10 cellular contexts compared by ENCODE assay signal in the genomic region with DNA sequence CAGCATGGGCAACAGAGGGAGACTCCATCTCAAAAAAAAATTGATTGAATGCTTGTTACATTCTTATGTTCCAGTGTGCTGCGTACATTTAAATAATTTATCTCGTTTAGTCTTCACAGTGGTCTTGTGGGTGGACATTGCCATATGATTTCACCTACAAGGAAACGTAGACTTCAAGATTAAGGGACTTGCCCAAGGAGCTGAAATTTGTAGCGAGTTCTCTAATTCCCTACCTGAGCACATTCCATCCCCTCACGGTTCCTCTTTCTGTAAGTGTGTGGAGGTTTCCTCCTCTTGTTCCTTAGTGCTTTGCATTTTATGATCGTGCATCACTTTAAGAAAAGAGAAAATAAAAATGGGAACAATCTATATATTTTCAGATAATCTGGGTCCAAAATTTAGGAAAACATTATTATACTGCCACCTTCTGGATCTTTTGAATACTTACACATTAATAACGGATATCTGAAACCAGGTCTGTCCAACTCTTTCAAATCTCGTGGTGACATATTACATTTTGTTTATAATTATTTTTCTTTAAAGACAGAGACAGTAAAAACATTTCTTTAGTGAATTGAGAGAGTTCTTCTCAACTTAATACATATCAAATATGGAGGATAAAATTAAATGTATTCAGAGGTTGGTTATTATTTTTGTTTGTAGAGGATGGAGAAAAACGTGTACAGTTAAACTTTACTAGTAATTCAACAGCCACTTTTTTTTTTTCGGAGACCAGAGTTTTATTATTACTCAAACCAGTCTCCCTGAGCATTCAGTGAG. TPM values are rescaled to one million over a fixed set of nuclear protein-coding genes. Genes with fewer than 3 reads are reported as not detected.
A peak's percentile ranks its signal among the peaks of the same experiment; 100 is the strongest.
DNase-seq lines count a peak whose midpoint lies in the region; ATAC-seq and TF ChIP-seq lines count a peak whose summit lies in the region.
"Had no signal": no experiment of that assay in that cellular context is flagged by ENCODE, and none has a peak within 500 bp of the region (broad histone marks: within the 10 kb centered on the region; RNA-seq: fewer than 3 reads in every experiment).

No MANE protein-coding gene starts in this region.

- no peak overlapping the region for H3K27ac ChIP-seq in SK-N-SH (ENCODE audit: low read depth in 2 of 2, low read length in 1 of 2)
- H3K27ac ChIP-seq in gastrocnemius medialis: no peak overlapping the region
- H3K27ac ChIP-seq: BLaER1 treated with 17β-estradiol and CSF1 and Interleukin-3, amounts not matched to agents 10 nM and 100 nM had no signal

- DNase-seq in DMS79 treated with DMSO at 0.1 percent for 48 hours (lab: John Stamatoyannopoulos, UW): peak; percentile 43
- DNase-seq in DMS79 (lab: John Stamatoyannopoulos, UW): no peak
- peak; percentile 50 for DNase-seq in LoVo (ENCODE audit: low spot score)
- peak; percentile 41 for DNase-seq in SK-N-SH
- peak; percentile 71 for DNase-seq in fibroblast of peridontal ligament (ENCODE audit: extremely low read depth)
- DNase-seq in gastrocnemius medialis: no peak
- DNase-seq in activated T-cell treated with anti-CD3 and anti-CD28 coated beads, Interleukin-2, amount 50 U/mL, for 48 hours: no peak

- no peak for TF ChIP-seq EP300 in SK-N-SH (IDR thresholded peaks at IDR 0.05; ENCODE audit: borderline replicate concordance in 1 of 2, low read depth in 1 of 2, low read length in 1 of 2)

- peaks cover 7% of the 10 kb centered on the region for H3F3A ChIP-seq in SK-N-SH (replicated peaks; ENCODE audit: insufficient read depth)

- no peak overlapping the region for H3K4me2 ChIP-seq in SK-N-SH
- H3K4me2 ChIP-seq: BLaER1 treated with 17β-estradiol and CSF1 and Interleukin-3, amounts not matched to agents 10 nM and 100 nM had no signal

- peak overlapping the region; percentile 55; the same call in 1 of the 2 replicates for H2AFZ ChIP-seq in SK-N-SH (ENCODE audit: low read depth)

- ATAC-seq in gastrocnemius medialis (peak in 1 of 2 donors; percentile 30), HG02938 (IDR thresholded peaks at IDR 0.05; ENCODE audit: unreplicated experiment) (no peak)

- H3K9ac ChIP-seq in SK-N-SH: no peak overlapping the region
- H3K9ac ChIP-seq: BLaER1 treated with 17β-estradiol and CSF1 and Interleukin-3, amounts not matched to agents 10 nM and 100 nM had no signal

- peak; percentile 68 for TF ChIP-seq RAD21 in SK-N-SH (IDR thresholded peaks at IDR 0.05; ENCODE audit: low read length)

- H3K4me3 ChIP-seq in SK-N-SH (ENCODE audit: low read depth in 2 of 2, low read length in 1 of 2): peak overlapping the region in 1 of 2 experiments; percentile 35; a peak in 1 of 4 replicates
- H3K4me3 ChIP-seq in gastrocnemius medialis: no peak overlapping the region
- H3K4me3 ChIP-seq: BLaER1 treated with 17β-estradiol and CSF1 and Interleukin-3, amounts not matched to agents 10 nM and 100 nM had no signal

- H3K9me3 ChIP-seq in SK-N-SH (0 out of 2 replicates have a peak, but pooled peaks cover 5% of the 10 kb centered on the region), gastrocnemius medialis (no peaks in the 10 kb centered on the region)

- WGBS in SK-N-SH (ENCODE audit: low lambda C conversion rate): 36% methylated on average over 10 of the region's 10 CpGs

- POLR2A ChIA-PET in SK-N-SH (lab: Yijun Ruan, JAX): no interaction called here

- no peaks in the 10 kb centered on the region for H3K36me3 ChIP-seq in SK-N-SH (replicated peaks in 1 of 2; ENCODE audit: control insufficient read depth in 1 of 2, insufficient read depth in 2 of 2, low read length in 1 of 2)
- H3K36me3 ChIP-seq in gastrocnemius medialis: no peaks in the 10 kb centered on the region

- H3K79me2 ChIP-seq in SK-N-SH (ENCODE audit: insufficient read depth): no peaks in the 10 kb centered on the region

- no peak for TF ChIP-seq POLR2A in gastrocnemius medialis (IDR thresholded peaks at IDR 0.05)

- no peaks in the 10 kb centered on the region for H3K9me2 ChIP-seq in SK-N-SH

- no peaks in the 10 kb centered on the region for H3K4me1 ChIP-seq in SK-N-SH (ENCODE audit: control insufficient read depth in 1 of 2, insufficient read depth in 2 of 2, low read depth in 1 of 2, low read length in 1 of 2)
- peaks cover 0 to 4% of the 10 kb centered on the region in 2 donors for H3K4me1 ChIP-seq in gastrocnemius medialis
- H3K4me1 ChIP-seq: BLaER1 treated with 17β-estradiol and CSF1 and Interleukin-3, amounts not matched to agents 10 nM and 100 nM had no signal

- in situ Hi-C loops in gastrocnemius medialis (cut with MboI; ENCODE audit: low sequenced_read_pairs in 4 of 4): loop anchor here in 3 of 4 donors (25.0 kb wide), 2 partner anchors 1167 to 1292 kb away; no protein-coding TSS in a partner anchor

- no peaks in the 10 kb centered on the region for H4K20me1 ChIP-seq in SK-N-SH (ENCODE audit: insufficient read depth)
- H4K20me1 ChIP-seq: BLaER1 treated with 17β-estradiol and CSF1 and Interleukin-3, amounts not matched to agents 10 nM and 100 nM had no signal

- CTCF ChIA-PET in SK-N-SH (lab: Yijun Ruan, JAX): interaction anchor here (0.6 to 1.9 kb wide), 12 partner anchors 9 to 1165 kb away, joined by 3 to 11 read pairs (median 4); partner anchors contain the start of gene CARD6

- intact Hi-C loops in gastrocnemius medialis (cut with DNase I; ENCODE audit: low total_unique reads): loop anchor here (5.0 kb wide), 1 partner anchor 122 kb away; the partner anchor contains the start of gene TTC33

- peak; percentile 72 for TF ChIP-seq CTCF in SK-N-SH (IDR thresholded peaks at IDR 0.05)
- peak; percentile 37 to 62 (median 40) for TF ChIP-seq CTCF in gastrocnemius medialis (IDR thresholded peaks at IDR 0.05 in 4 of 5, conservative IDR thresholded peaks at IDR 0.05 in 1 of 5)

- H3K27me3 ChIP-seq in SK-N-SH (ENCODE audit: insufficient read depth) (no peaks in the 10 kb centered on the region), gastrocnemius medialis (no peaks in the 10 kb centered on the region)
- H3K27me3 ChIP-seq: BLaER1 treated with 17β-estradiol and CSF1 and Interleukin-3, amounts not matched to agents 10 nM and 100 nM had no signal

TF ChIP-seq in SK-N-SH, 30 proteins besides CTCF, POLR2A, EP300 and RAD21:
- TF ChIP-seq FOXM1 (IDR thresholded peaks at IDR 0.05; ENCODE audit: low read depth) (no peak), NRF1 (IDR thresholded peaks at IDR 0.05; ENCODE audit: low read depth, low read length) (no peak), SMC3 (IDR thresholded peaks at IDR 0.05; ENCODE audit: low read depth, low read length) (0 out of 2 replicates have a peak, but pooled peaks have one; percentile 26), RXRA (IDR thresholded peaks at IDR 0.05; ENCODE audit: borderline replicate concordance, low read depth) (no peak), MAX (IDR thresholded peaks at IDR 0.05; ENCODE audit: low read depth) (no peak)

RNA-seq across cellular contexts. Expression of gene C7, which starts 29.9 kb away (rescaled TPM):
- polyA plus RNA-seq in SK-N-SH (2012; rRNA removed): 11.1 and 38.1 TPM in 2 replicates
- 35.6 and 59.8 TPM in 2 replicates for polyA plus RNA-seq in SK-N-SH (2012; cell fraction: cytosol; rRNA removed)
- polyA plus RNA-seq in SK-N-SH (2012; cell fraction: nucleus; rRNA removed): 11.7 and 16.3 TPM in 2 replicates
- 1 to 10 TPM in 3 of 4 donors, under 1 TPM in 1; 0.98 to 5.7 (median 4.5) TPM for total RNA-seq in gastrocnemius medialis
- total RNA-seq: activated CD8-positive, alpha-beta memory T cell treated with anti-CD3 and anti-CD28 coated beads for 36 hours had no signal

RNA-seq across cellular contexts. Expression of gene CARD6, which starts 38.2 kb away (rescaled TPM):
- 0.03 TPM in 2 replicates for polyA plus RNA-seq in SK-N-SH (2012; rRNA removed)
- 0.04 and 0.05 TPM in 2 replicates for polyA plus RNA-seq in SK-N-SH (2012; cell fraction: cytosol; rRNA removed)
- 0.04 TPM in 2 replicates for polyA plus RNA-seq in SK-N-SH (2012; cell fraction: nucleus; rRNA removed)
- total RNA-seq in gastrocnemius medialis: 1 to 10 TPM; 3.6 to 4.5 (median 3.8) TPM

RNA-seq across cellular contexts. Expression of gene RPL37, which starts 44.3 kb away (rescaled TPM):
- 297 and 465 TPM in 2 replicates for polyA plus RNA-seq in SK-N-SH (2012; rRNA removed)
- 477 and 1,130 TPM in 2 replicates for polyA plus RNA-seq in SK-N-SH (2012; cell fraction: cytosol; rRNA removed)
- polyA plus RNA-seq in SK-N-SH (2012; cell fraction: nucleus; rRNA removed): 230 and 235 TPM in 2 replicates
- total RNA-seq in gastrocnemius medialis: 100 to 1,000 TPM in 2 of 4 donors, 10 to 100 TPM in 2; 42.4 to 155 (median 92.9) TPM

Comparison
In these comparisons a context has a peak if more than half of its experiments do, and no peak if none do; other contexts are left out.
1. DNase-seq: peak in DMS79 treated with DMSO at 0.1 percent for 48 hours (single experiment), LoVo (single experiment), SK-N-SH (single experiment) and fibroblast of peridontal ligament (single experiment); none in DMS79 (single experiment), gastrocnemius medialis (0 of 2) and activated T-cell treated with anti-CD3 and anti-CD28 coated beads, Interleukin-2, amount 50 U/mL, for 48 hours (0 of 2).